In the genomic region with DNA sequence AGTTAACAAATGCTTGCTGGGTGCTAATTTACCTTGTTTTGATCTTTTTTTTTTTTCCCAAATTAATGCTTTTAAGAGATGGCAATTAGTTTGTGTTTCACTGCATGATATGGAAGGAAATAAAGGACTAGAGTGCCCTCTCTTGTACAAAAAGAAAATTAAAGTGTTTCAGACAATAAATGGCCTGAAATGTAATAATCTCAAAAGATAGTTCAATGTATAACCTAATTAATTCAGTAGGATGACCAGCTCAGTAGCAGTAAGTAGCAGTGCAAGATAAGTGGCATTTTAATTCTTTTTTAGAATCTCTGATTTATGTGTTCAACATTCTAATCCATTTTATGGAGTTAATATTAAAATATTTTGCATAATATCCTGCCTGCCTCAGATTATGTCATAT, we compare ENCODE assay signal across 9 cellular contexts. TPM values are rescaled to one million over a fixed set of nuclear protein-coding genes. Genes with fewer than 3 reads are reported as not detected.
DNase-seq lines count a peak whose midpoint lies in the region; ATAC-seq, FAIRE-seq and TF ChIP-seq lines count a peak whose summit lies in the region.
"Had no signal": no experiment of that assay in that cellular context is flagged by ENCODE, and none has a peak within 500 bp of the region (broad histone marks: within the 10 kb centered on the region; RNA-seq: fewer than 3 reads in every experiment).

No MANE protein-coding gene starts in this region.

- H3K4me3 Mint-ChIP-seq in activated T-cell treated with anti-CD3 and anti-CD28 coated beads, Interleukin-2, amount 50 U/mL, for 4 hours = no peak overlapping the region
- H3K4me3 Mint-ChIP-seq: activated naive CD4-positive, alpha-beta T cell treated with anti-CD3 and anti-CD28 coated beads, Interleukin-2, amount 50 U/mL, for 24 hours had no signal

- CTCF ChIA-PET in RWPE1 (lab: Yijun Ruan, JAX) = interaction anchor here (0.6 to 0.7 kb wide), 2 partner anchors 9 to 1023 kb away, joined by 3 to 4 read pairs; no protein-coding TSS in a partner anchor

- H3K36me3 ChIP-seq in vagina = no peaks in the 10 kb centered on the region

- H3K27me3 Mint-ChIP-seq in activated T-cell treated with anti-CD3 and anti-CD28 coated beads, Interleukin-2, amount 50 U/mL, for 4 hours (ENCODE audit: low read depth) = no peaks in the 10 kb centered on the region

- TF ChIP-seq CTCF in RWPE1 (conservative IDR thresholded peaks at IDR 0.05; ENCODE audit: low read depth) (peak; percentile 44), fibroblast of the aortic adventitia (IDR thresholded peaks at IDR 0.05; ENCODE audit: insufficient read depth, low read length) (peak; percentile 31), vagina (IDR thresholded peaks at IDR 0.05) (peak in 2 of 3 experiments; percentile 15 to 29), omental fat pad (IDR thresholded peaks at IDR 0.05) (no peak)

- H3K4me1 Mint-ChIP-seq in activated T-cell treated with anti-CD3 and anti-CD28 coated beads, Interleukin-2, amount 50 U/mL, for 4 hours (ENCODE audit: low read depth) = peaks cover 3% of the 10 kb centered on the region
- H3K4me1 Mint-ChIP-seq: activated naive CD4-positive, alpha-beta T cell treated with anti-CD3 and anti-CD28 coated beads, Interleukin-2, amount 50 U/mL, for 24 hours had no signal

- FAIRE-seq in GM18507 (lab: Jason Lieb, UNC) = peak; percentile 73

- DNase-seq in A172 (ENCODE audit: low spot score) (peak; percentile 4), GM18507 (ENCODE audit: extremely low spot score, insufficient read length, low read depth) (no peak), RWPE1 (ENCODE audit: low spot score) (peak; percentile 10), fibroblast of the aortic adventitia (ENCODE audit: low read depth) (peak; percentile 55), vagina (ENCODE audit: extremely low spot score in 2 of 2) (no peak), omental fat pad (ENCODE audit: low spot score) (no peak)
- DNase-seq in activated T-cell treated with anti-CD3 and anti-CD28 coated beads, Interleukin-2, amount 50 U/mL, for 4 hours = no peak

- peaks cover 5% of the 10 kb centered on the region for H3K36me3 Mint-ChIP-seq in activated T-cell treated with anti-CD3 and anti-CD28 coated beads, Interleukin-2, amount 50 U/mL, for 4 hours (ENCODE audit: insufficient read depth)
- H3K36me3 Mint-ChIP-seq: activated naive CD4-positive, alpha-beta T cell treated with anti-CD3 and anti-CD28 coated beads, Interleukin-2, amount 50 U/mL, for 24 hours had no signal

- intact Hi-C loops in vagina (cut with DNase I) = loop anchor here (5.0 kb wide), 1 partner anchor 240 kb away; no protein-coding TSS in a partner anchor

- POLR2A ChIA-PET in RWPE1 (lab: Yijun Ruan, JAX; ENCODE audit: low non-redundant PET) = no interaction called here

- no peak overlapping the region for H3K4me3 ChIP-seq in fibroblast of the aortic adventitia (ENCODE audit: low read depth, low read length)
- H3K4me3 ChIP-seq in vagina = no peak overlapping the region

- H3K4me1 ChIP-seq in vagina = peaks cover 4% of the 10 kb centered on the region

- ATAC-seq in omental fat pad (ENCODE audit: low FRiP score) (no peak), HG02610 (IDR thresholded peaks at IDR 0.05; ENCODE audit: unreplicated experiment) (no peak)
- no peak for ATAC-seq in activated T-cell treated with anti-CD3 and anti-CD28 coated beads, Interleukin-2, amount 50 U/mL, for 4 hours

- H3K9me3 Mint-ChIP-seq in activated T-cell treated with anti-CD3 and anti-CD28 coated beads, Interleukin-2, amount 50 U/mL, for 4 hours = no peaks in the 10 kb centered on the region
- H3K9me3 Mint-ChIP-seq: activated naive CD4-positive, alpha-beta T cell treated with anti-CD3 and anti-CD28 coated beads, Interleukin-2, amount 50 U/mL, for 24 hours had no signal

- no peaks in the 10 kb centered on the region for H3K27me3 ChIP-seq in vagina

- H3K27ac ChIP-seq in RWPE1 = no peak overlapping the region
- H3K27ac ChIP-seq in vagina = no peak overlapping the region

- no peaks in the 10 kb centered on the region for H3K9me3 ChIP-seq in vagina

- no peak for TF ChIP-seq POLR2A in vagina (IDR thresholded peaks at IDR 0.05)

RNA-seq across cellular contexts. Expression of a gene that starts 39.9 kb away (rescaled TPM):
- 0.05 TPM in 1 of 2 replicates, not detected in the other for total RNA-seq in A172 (2014; rRNA removed; shearing (Covaris generic))
- total RNA-seq in fibroblast of the aortic adventitia (ENCODE audit: low replicate concordance) (0.08 TPM in 1 of 2 replicates, not detected in the other), vagina (not detected), omental fat pad (under 1 TPM in 2 of 4 donors, not detected in 2; under 0.01 TPM)
- under 1 TPM in 1 of 3 donors, not detected in 2; 0.03 TPM for total RNA-seq in activated T-cell treated with anti-CD3 and anti-CD28 coated beads, Interleukin-2, amount 50 U/mL, for 4 hours

Comparison
In these comparisons a context has a peak if more than half of its experiments do, and no peak if none do; other contexts are left out.
1. DNase-seq: peak in A172 (single experiment), RWPE1 (single experiment) and fibroblast of the aortic adventitia (single experiment); none in GM18507 (single experiment), vagina (0 of 2), omental fat pad (single experiment) and activated T-cell treated with anti-CD3 and anti-CD28 coated beads, Interleukin-2, amount 50 U/mL, for 4 hours (single experiment).
2. CTCF ChIP-seq: peak in RWPE1 (single experiment), fibroblast of the aortic adventitia (single experiment) and vagina (2 of 3); none in omental fat pad (0 of 3).